Comparison of ENCODE assay signal across 8 cellular contexts in the genomic region with DNA sequence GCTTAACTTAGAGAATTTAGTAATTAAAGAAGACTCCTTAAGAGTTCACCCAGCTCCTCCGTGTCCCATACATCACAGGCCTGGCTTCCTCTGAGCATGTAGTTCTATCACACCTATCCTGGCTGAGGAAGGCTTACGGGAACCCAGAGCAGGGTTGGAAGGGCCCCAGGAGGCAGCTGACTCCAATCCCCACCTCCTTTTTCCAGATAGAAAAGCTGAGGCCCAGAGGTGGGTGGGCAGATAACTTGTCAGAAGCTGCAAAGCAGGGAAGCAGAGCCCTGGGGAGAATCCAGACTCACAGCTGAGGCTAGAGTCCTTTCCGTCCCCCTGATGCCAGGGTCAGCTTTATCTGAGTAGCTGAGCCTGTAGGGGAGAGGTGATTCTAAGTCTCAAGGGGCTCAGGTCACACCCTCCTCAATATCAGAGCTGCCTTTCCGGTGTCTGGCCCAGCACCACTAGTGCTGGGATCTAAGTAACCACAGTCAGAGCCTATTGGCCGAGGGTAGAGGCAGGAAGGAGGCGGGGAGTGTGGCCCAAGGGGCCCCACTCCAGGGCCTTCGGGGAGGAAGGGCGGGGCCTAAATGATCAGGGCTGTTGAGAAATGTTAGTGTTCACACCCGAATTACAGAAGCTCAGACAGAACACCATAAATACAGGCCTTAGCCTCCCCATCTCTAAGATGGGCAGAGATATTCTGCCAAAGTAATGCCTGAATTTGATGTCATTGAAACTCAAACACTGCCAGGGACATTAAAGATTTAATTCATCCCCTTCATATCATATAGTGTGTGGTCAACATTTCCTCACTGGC. TPM values are rescaled to one million over a fixed set of nuclear protein-coding genes. Genes with fewer than 3 reads are reported as not detected.
A peak's percentile ranks its signal among the peaks of the same experiment; 100 is the strongest.
DNase-seq lines count a peak whose midpoint lies in the region; ATAC-seq and TF ChIP-seq lines count a peak whose summit lies in the region.

No MANE protein-coding gene starts in this region.

- 6 to 28% (median 8%) methylated on average over 9 of the region's 9 CpGs for WGBS in spleen, 5 donors

- no peak for TF ChIP-seq CTCF in cardiac muscle cell (IDR thresholded peaks at IDR 0.05; ENCODE audit: low read depth, low read length)
- peak in 1 of 11 experiments; percentile 11 for TF ChIP-seq CTCF in spleen (IDR thresholded peaks at IDR 0.05 in 8 of 11, conservative IDR thresholded peaks at IDR 0.05 in 3 of 11)

- peak overlapping the region; percentile 87 for H3K27ac ChIP-seq in cardiac muscle cell
- peak overlapping the region; percentile 84 to 98 (median 94) for H3K27ac ChIP-seq in spleen

- H3K27me3 ChIP-seq in cardiac muscle cell, result no peaks in the 10 kb centered on the region
- no peaks in the 10 kb centered on the region for H3K27me3 ChIP-seq in spleen (replicated peaks in 1 of 7)

- no peaks in the 10 kb centered on the region for H3K27me3 Mint-ChIP-seq in activated T-helper 2 cell treated with anti-CD3 and anti-CD28 coated beads, Interferon-gamma antibody, Interleukin-2, Interleukin-4, amounts not matched to agents 10 μg/mL and 5 μg/mL and 100 μg/mL, durations not matched to agents 14 hours and 24 hours and 36 hours (ENCODE audit: low read depth)

- ATAC-seq in GM18519 (IDR thresholded peaks at IDR 0.05; ENCODE audit: low FRiP score, unreplicated experiment), result peak; percentile 66
- ATAC-seq in HG02885 (IDR thresholded peaks at IDR 0.05; ENCODE audit: poor library complexity, unreplicated experiment), result peak; percentile 81

- H3K4me3 ChIP-seq in cardiac muscle cell, result no peak overlapping the region
- H3K4me3 ChIP-seq in spleen, result peak overlapping the region in 7 of 8 donors; percentile 0 to 63 (median 24)

- TF ChIP-seq POLR2A in spleen (IDR thresholded peaks at IDR 0.05), result peak in 1 of 3 donors; percentile 48

- H3K36me3 ChIP-seq in cardiac muscle cell, result no peaks in the 10 kb centered on the region
- H3K36me3 ChIP-seq in spleen, result peaks cover 0 to 45% (median 3%) of the 10 kb centered on the region in 6 donors

- H3K4me1 ChIP-seq in cardiac muscle cell (ENCODE audit: low read depth) (peaks cover 21% of the 10 kb centered on the region), spleen (peaks cover 79 to 100% (median 100%) of the 10 kb centered on the region in 6 donors)

- H3K36me3 Mint-ChIP-seq in activated T-helper 2 cell treated with anti-CD3 and anti-CD28 coated beads, Interferon-gamma antibody, Interleukin-2, Interleukin-4, amounts not matched to agents 10 μg/mL and 5 μg/mL and 100 μg/mL, durations not matched to agents 14 hours and 24 hours and 36 hours (ENCODE audit: low read depth), result peaks cover 55% of the 10 kb centered on the region

- DNase-seq in OCI-M1 (lab: John Stamatoyannopoulos, UW), result peak; percentile 98
- DNase-seq in activated T-helper 2 cell treated with anti-CD3 and anti-CD28 coated beads, Interferon-gamma antibody, Interleukin-2, Interleukin-4, amounts not matched to agents 10 μg/mL and 5 μg/mL and 100 μg/mL, durations not matched to agents 14 hours and 24 hours and 36 hours (ENCODE audit: low spot score), result peak; percentile 84
- peak; percentile 73 to 96 for DNase-seq in cardiac muscle cell (ENCODE audit: low read depth in 1 of 2, low spot score in 1 of 2)
- DNase-seq in spleen, result peak; percentile 97
- no peak for DNase-seq in NCI-H748 treated with DMSO at 0.1 percent for 48 hours (lab: John Stamatoyannopoulos, UW)
- DNase-seq in NCI-H2081 treated with DMSO at 0.1 percent for 48 hours (lab: John Stamatoyannopoulos, UW), result no peak

- intact Hi-C loops in activated T-helper 2 cell treated with anti-CD3 and anti-CD28 coated beads, Interferon-gamma antibody, Interleukin-2, Interleukin-4, amounts not matched to agents 10 μg/mL and 5 μg/mL and 100 μg/mL, durations not matched to agents 14 hours and 24 hours and 36 hours (cut with micrococcal nuclease), result loop anchor here (1.0 to 5.0 kb wide), 5 partner anchors 9 to 557 kb away; a partner anchor contains a TSS
- intact Hi-C loops in spleen (cut with DNase I; ENCODE audit: low total_unique reads), result no loop called here

- peak overlapping the region; percentile 97 for H3K27ac Mint-ChIP-seq in activated T-helper 2 cell treated with anti-CD3 and anti-CD28 coated beads, Interferon-gamma antibody, Interleukin-2, Interleukin-4, amounts not matched to agents 10 μg/mL and 5 μg/mL and 100 μg/mL, durations not matched to agents 14 hours and 24 hours and 36 hours

- H3K4me1 Mint-ChIP-seq in activated T-helper 2 cell treated with anti-CD3 and anti-CD28 coated beads, Interferon-gamma antibody, Interleukin-2, Interleukin-4, amounts not matched to agents 10 μg/mL and 5 μg/mL and 100 μg/mL, durations not matched to agents 14 hours and 24 hours and 36 hours (ENCODE audit: low read depth), result peaks cover 75% of the 10 kb centered on the region

- H3K9me3 Mint-ChIP-seq in activated T-helper 2 cell treated with anti-CD3 and anti-CD28 coated beads, Interferon-gamma antibody, Interleukin-2, Interleukin-4, amounts not matched to agents 10 μg/mL and 5 μg/mL and 100 μg/mL, durations not matched to agents 14 hours and 24 hours and 36 hours, result no peaks in the 10 kb centered on the region

- H3K9me3 ChIP-seq in cardiac muscle cell (ENCODE audit: low read depth), result no peaks in the 10 kb centered on the region
- no peaks in the 10 kb centered on the region for H3K9me3 ChIP-seq in spleen

- H3K4me3 Mint-ChIP-seq in activated T-helper 2 cell treated with anti-CD3 and anti-CD28 coated beads, Interferon-gamma antibody, Interleukin-2, Interleukin-4, amounts not matched to agents 10 μg/mL and 5 μg/mL and 100 μg/mL, durations not matched to agents 14 hours and 24 hours and 36 hours (ENCODE audit: low read depth), result peak overlapping the region; percentile 79

RNA-seq across cellular contexts. Expression of a gene that starts 9.9 kb away (rescaled TPM):
- 29.8 and 31.4 TPM in 2 replicates for total RNA-seq in activated T-helper 2 cell treated with anti-CD3 and anti-CD28 coated beads, Interferon-gamma antibody, Interleukin-2, Interleukin-4, amounts not matched to agents 10 μg/mL and 5 μg/mL and 100 μg/mL, durations not matched to agents 14 hours and 24 hours and 36 hours
- total RNA-seq in cardiac muscle cell (85.4 and 104 TPM in 2 replicates), spleen (100 to 1,000 TPM in 4 of 7 donors, 10 to 100 TPM in 3; 68.4 to 145 (median 106) TPM)
- polyA plus RNA-seq in cardiac muscle cell (70.4 and 102 TPM in 2 replicates), spleen (10 to 100 TPM; 37.7 to 90.3 (median 39.3) TPM)

RNA-seq across cellular contexts. Expression of a gene that starts 39.0 kb away (rescaled TPM):
- total RNA-seq in activated T-helper 2 cell treated with anti-CD3 and anti-CD28 coated beads, Interferon-gamma antibody, Interleukin-2, Interleukin-4, amounts not matched to agents 10 μg/mL and 5 μg/mL and 100 μg/mL, durations not matched to agents 14 hours and 24 hours and 36 hours, result 20.4 and 20.9 TPM in 2 replicates
- total RNA-seq in cardiac muscle cell, result 53.7 and 56.3 TPM in 2 replicates
- polyA plus RNA-seq in cardiac muscle cell, result 34.3 and 36.5 TPM in 2 replicates
- 10 to 100 TPM; 54.7 to 95.7 (median 73.7) TPM for total RNA-seq in spleen
- polyA plus RNA-seq in spleen, result 10 to 100 TPM; 31.6 to 86.2 (median 48.4) TPM

RNA-seq across cellular contexts. Expression of a gene that starts 56.4 kb away (rescaled TPM):
- 560 and 569 TPM in 2 replicates for total RNA-seq in activated T-helper 2 cell treated with anti-CD3 and anti-CD28 coated beads, Interferon-gamma antibody, Interleukin-2, Interleukin-4, amounts not matched to agents 10 μg/mL and 5 μg/mL and 100 μg/mL, durations not matched to agents 14 hours and 24 hours and 36 hours
- total RNA-seq in cardiac muscle cell (628 and 658 TPM in 2 replicates), spleen (100 to 1,000 TPM; 142 to 295 (median 210) TPM)
- polyA plus RNA-seq in cardiac muscle cell (404 and 448 TPM in 2 replicates), spleen (100 to 1,000 TPM; 141 to 186 (median 155) TPM)

Comparison
In these comparisons a context has a peak if more than half of its experiments do, and no peak if none do; other contexts are left out.
1. DNase-seq: peak in OCI-M1 (single experiment), activated T-helper 2 cell treated with anti-CD3 and anti-CD28 coated beads, Interferon-gamma antibody, Interleukin-2, Interleukin-4, amounts not matched to agents 10 μg/mL and 5 μg/mL and 100 μg/mL, durations not matched to agents 14 hours and 24 hours and 36 hours (single experiment), cardiac muscle cell (2 of 2) and spleen (single experiment); none in NCI-H748 treated with DMSO at 0.1 percent for 48 hours (single experiment) and NCI-H2081 treated with DMSO at 0.1 percent for 48 hours (single experiment).